ENCODE assay signal across 18 cellular contexts in the genomic region with DNA sequence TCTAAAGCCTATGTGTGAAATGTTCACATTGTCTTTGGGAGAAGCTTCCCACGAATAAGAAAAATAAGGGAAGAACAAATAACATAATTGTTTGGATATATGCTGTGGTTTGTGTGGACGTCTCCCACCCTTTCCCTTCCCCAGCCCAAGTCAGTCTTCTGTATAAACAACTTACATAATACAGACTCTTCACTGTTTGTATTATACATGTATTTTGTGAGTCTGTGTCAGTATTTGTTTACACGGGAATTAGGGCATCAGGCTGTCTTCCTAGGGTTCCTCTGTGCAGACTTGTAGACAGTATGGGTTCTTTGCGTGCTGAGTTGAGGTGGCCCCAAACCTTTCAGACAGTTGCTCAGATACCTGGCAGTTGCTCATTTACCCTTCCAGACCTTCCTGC.
A peak's percentile ranks its signal among the peaks of the same experiment; 100 is the strongest.
DNase-seq lines count a peak whose midpoint lies in the region; ATAC-seq and TF ChIP-seq lines count a peak whose summit lies in the region.
"Had no signal": no experiment of that assay in that cellular context is flagged by ENCODE, and none has a peak within 500 bp of the region (broad histone marks: within the 10 kb centered on the region; RNA-seq: fewer than 3 reads in every experiment).

No MANE protein-coding gene starts in this region.

- intact Hi-C loops in left lung (cut with DNase I), result no loop called here

- H3K27me3 ChIP-seq in RWPE2 (ENCODE audit: insufficient read depth, poor library complexity, severe bottlenecking) (no peaks in the 10 kb centered on the region), left lung (no peaks in the 10 kb centered on the region)
- H3K27me3 ChIP-seq: BLaER1 treated with 17β-estradiol and CSF1 and Interleukin-3, amounts not matched to agents 10 nM and 100 nM; SJSA1 had no signal

- H3K27ac ChIP-seq in RWPE2 (ENCODE audit: poor library complexity, severe bottlenecking) (peak overlapping the region; percentile 12), left lung (no peak overlapping the region)
- H3K27ac ChIP-seq: BLaER1 treated with 17β-estradiol and CSF1 and Interleukin-3, amounts not matched to agents 10 nM and 100 nM; RWPE1; SJSA1 had no signal

- no peak overlapping the region for H3K4me3 ChIP-seq in RWPE2 (ENCODE audit: severe bottlenecking)
- H3K4me3 ChIP-seq in fibroblast of villous mesenchyme (ENCODE audit: low read depth, low read length), result no peak overlapping the region
- H3K4me3 ChIP-seq in left lung, result no peak overlapping the region
- H3K4me3 ChIP-seq: BLaER1 treated with 17β-estradiol and CSF1 and Interleukin-3, amounts not matched to agents 10 nM and 100 nM; SJSA1 had no signal

- ATAC-seq in RWPE2 (ENCODE audit: low read depth) (peak; percentile 33), left lung (no peak), GM18907 (IDR thresholded peaks at IDR 0.05; ENCODE audit: unreplicated experiment) (no peak)

- TF ChIP-seq CTCF in RWPE2 (IDR thresholded peaks at IDR 0.05; ENCODE audit: poor library complexity, severe bottlenecking), result no peak
- TF ChIP-seq CTCF in fibroblast of villous mesenchyme (IDR thresholded peaks at IDR 0.05; ENCODE audit: insufficient read depth, low read depth, low read length), result no peak
- no peak for TF ChIP-seq CTCF in left lung (IDR thresholded peaks at IDR 0.05)

- DNase-seq in DMS53 treated with DMSO at 0.1 percent for 48 hours (lab: John Stamatoyannopoulos, UW; ENCODE audit: unreplicated experiment) (peak; percentile 8), RWPE2 (ENCODE audit: low spot score) (no peak), fibroblast of villous mesenchyme (ENCODE audit: low read depth) (peak; percentile 39), pons (ENCODE audit: low spot score) (peak; percentile 26), left lung (no peak), SK-N-DZ (ENCODE audit: low spot score) (no peak)
- DNase-seq: CD8-positive, alpha-beta memory T cell; GF-D8; HFFc6; Kasumi-1; NCI-H1105; NCI-H1694; NCI-H2227 treated with DMSO at 0.1 percent for 48 hours; NCI-H524 had no signal

- peaks cover 49% of the 10 kb centered on the region for H3K4me1 ChIP-seq in RWPE2 (ENCODE audit: insufficient read depth, poor library complexity, severe bottlenecking)
- H3K4me1 ChIP-seq in left lung, result peaks cover 7 to 26% of the 10 kb centered on the region in 2 donors

- H3K36me3 ChIP-seq in RWPE2 (ENCODE audit: low read depth) (no peaks in the 10 kb centered on the region), left lung (no peaks in the 10 kb centered on the region)
- H3K36me3 ChIP-seq: SJSA1 had no signal

- H3K9me3 ChIP-seq in RWPE2 (ENCODE audit: severe bottlenecking) (no peaks in the 10 kb centered on the region), left lung (no peaks in the 10 kb centered on the region)
- H3K9me3 ChIP-seq: BLaER1 treated with 17β-estradiol and CSF1 and Interleukin-3, amounts not matched to agents 10 nM and 100 nM; SJSA1 had no signal

Comparison
In these comparisons a context has a peak if more than half of its experiments do, and no peak if none do; other contexts are left out.
1. DNase-seq: peak in DMS53 treated with DMSO at 0.1 percent for 48 hours (single experiment), fibroblast of villous mesenchyme (single experiment) and pons (single experiment); none in RWPE2 (single experiment), left lung (0 of 2) and SK-N-DZ (single experiment).